ENCODE assay signal across 9 cellular contexts in genomic region chr11:57248780-57249383, GRCh38. TPM values are rescaled to one million over a fixed set of nuclear protein-coding genes. Genes with fewer than 3 reads are reported as not detected.
DNase-seq lines count a peak whose midpoint lies in the region; ATAC-seq and TF ChIP-seq lines count a peak whose summit lies in the region.
"Had no signal": no experiment of that assay in that cellular context is flagged by ENCODE, and none has a peak within 500 bp of the region (broad histone marks: within the 10 kb centered on the region; RNA-seq: fewer than 3 reads in every experiment).

No MANE protein-coding gene starts in this region.

- H3K9me2 ChIP-seq in GM23248 (ENCODE audit: insufficient read depth), result no peaks in the 10 kb centered on the region

- H3K27me3 ChIP-seq in GM23248 (replicated peaks; ENCODE audit: insufficient read depth) (no peaks in the 10 kb centered on the region), MG63 (peaks cover 4% of the 10 kb centered on the region; the same call in 1 of the 2 replicates), aorta (ENCODE audit: control insufficient read depth in 1 of 2, insufficient read depth in 2 of 2, low read length in 1 of 2) (no peaks in the 10 kb centered on the region)

- H2AFZ ChIP-seq in GM23248, result peak overlapping the region; percentile 69

- H3K9me3 ChIP-seq in GM23248 (ENCODE audit: low read depth) (no peaks in the 10 kb centered on the region), MG63 (no peaks in the 10 kb centered on the region), aorta (ENCODE audit: control insufficient read depth, low read length) (no peaks in the 10 kb centered on the region)
- H3K9me3 ChIP-seq: BLaER1 treated with 17β-estradiol and CSF1 and Interleukin-3, amounts not matched to agents 10 nM and 100 nM had no signal

- peaks cover 4% of the 10 kb centered on the region; the same call in 1 of the 2 replicates for H3F3A ChIP-seq in GM23248 (ENCODE audit: insufficient read depth)

- H3K27ac ChIP-seq in GM23248 (no peak overlapping the region), aorta (ENCODE audit: low read depth in 1 of 2, low read length in 2 of 2) (no peak overlapping the region)
- H3K27ac ChIP-seq: BLaER1 treated with 17β-estradiol and CSF1 and Interleukin-3, amounts not matched to agents 10 nM and 100 nM had no signal

- intact Hi-C loops in aorta (cut with DNase I), result no loop called here

- no peak for TF ChIP-seq POLR2A in erythroblast (IDR thresholded peaks at IDR 0.05; ENCODE audit: low read length)

- H3K9ac ChIP-seq in GM23248, result 0 out of 2 replicates have a peak overlapping the region, but pooled peaks have one; percentile 2
- H3K9ac ChIP-seq: BLaER1 treated with 17β-estradiol and CSF1 and Interleukin-3, amounts not matched to agents 10 nM and 100 nM had no signal

- WGBS in GM23248 (ENCODE audit: low coverage in 1 of 2, low lambda C conversion rate in 2 of 2, missing lambda C conversion rate in 2 of 2), 2 experiments, result 13 to 15% methylated on average over 9 of the region's 9 CpGs
- WGBS in aorta, 2 donors, result 36 to 45% methylated on average over 9 of the region's 9 CpGs

- peak; percentile 93 for ATAC-seq in aorta (ENCODE audit: low FRiP score)

- H3K36me3 ChIP-seq in GM23248 (ENCODE audit: low read depth) (no peaks in the 10 kb centered on the region), MG63 (no peaks in the 10 kb centered on the region), aorta (ENCODE audit: control insufficient read depth in 1 of 2, insufficient read depth in 2 of 2, low read length in 1 of 2) (no peaks in the 10 kb centered on the region)
- H3K36me3 ChIP-seq: BLaER1 treated with 17β-estradiol and CSF1 and Interleukin-3, amounts not matched to agents 10 nM and 100 nM had no signal

- H3K4me3 ChIP-seq in GM23248, result peak overlapping the region; percentile 51
- no peak overlapping the region for H3K4me3 ChIP-seq in MG63
- no peak overlapping the region for H3K4me3 ChIP-seq in aorta (ENCODE audit: low read length in 2 of 2)
- H3K4me3 ChIP-seq: BLaER1 treated with 17β-estradiol and CSF1 and Interleukin-3, amounts not matched to agents 10 nM and 100 nM had no signal

- H3K79me2 ChIP-seq in GM23248 (ENCODE audit: insufficient read depth), result no peaks in the 10 kb centered on the region

- in situ Hi-C loops in GM23248 (cut with MboI), result loop anchor here (10.0 kb wide), 1 partner anchor 114 kb away; no protein-coding TSS in a partner anchor

- peaks cover 10% of the 10 kb centered on the region; the same call in 1 of the 2 replicates for H3K4me1 ChIP-seq in GM23248 (ENCODE audit: insufficient read depth)
- H3K4me1 ChIP-seq in aorta (ENCODE audit: control insufficient read depth in 1 of 2, insufficient read depth in 2 of 2, low read length in 2 of 2), result no peaks in the 10 kb centered on the region

- DNase-seq in NCI-H2107 treated with DMSO at 0.1 percent for 48 hours (lab: John Stamatoyannopoulos, UW; ENCODE audit: unreplicated experiment) (peak; percentile 6), NCI-H2107 (lab: John Stamatoyannopoulos, UW) (no peak), GM23248 (peak; percentile 89), MG63 (peak; percentile 59), SW 1271 (lab: John Stamatoyannopoulos, UW) (peak; percentile 21 to 36), erythroblast (lab: John Stamatoyannopoulos, UW) (peak; percentile 77), mucosa of gallbladder (ENCODE audit: low spot score) (peak; percentile 65), aorta (peak in 1 of 2 donors; percentile 79)

- H3K4me2 ChIP-seq in GM23248 (ENCODE audit: unreplicated experiment), result peak overlapping the region; percentile 75

- no peaks in the 10 kb centered on the region for H4K20me1 ChIP-seq in GM23248 (ENCODE audit: insufficient read depth)
- H4K20me1 ChIP-seq: BLaER1 treated with 17β-estradiol and CSF1 and Interleukin-3, amounts not matched to agents 10 nM and 100 nM had no signal

RNA-seq across cellular contexts. Expression of gene APLNR, which starts 11.8 kb away (rescaled TPM):
- total RNA-seq in GM23248 (2014; rRNA removed; shearing (Covaris generic)), result not detected in 2 replicates
- polyA plus RNA-seq in GM23248 (2016; fragmentation: Nextera tagmentation; extraction: Ambion mirVana), result 0.18 TPM in 1 of 2 replicates, not detected in the other
- not detected in 2 replicates for total RNA-seq in MG63 (2014; rRNA removed; shearing (Covaris generic); ENCODE audit: low replicate concordance)
- total RNA-seq in mucosa of gallbladder, result 4.0 TPM
- total RNA-seq in aorta, result 10 to 100 TPM; 17.8 to 27.7 TPM
- polyA plus RNA-seq in aorta, result under 1 TPM in 1 of 2 donors, not detected in 1; 0.23 TPM
